ENCODE assay signal across 11 cellular contexts in genomic region chr1:201504179-201504631, GRCh38. TPM values are rescaled to one million over a fixed set of nuclear protein-coding genes. Genes with fewer than 3 reads are reported as not detected.
DNase-seq lines count a peak whose midpoint lies in the region; ATAC-seq, FAIRE-seq and TF ChIP-seq lines count a peak whose summit lies in the region.
"Had no signal": no experiment of that assay in that cellular context is flagged by ENCODE, and none has a peak within 500 bp of the region (broad histone marks: within the 10 kb centered on the region; RNA-seq: fewer than 3 reads in every experiment).

No MANE protein-coding gene starts in this region.

- no peaks in the 10 kb centered on the region for H3K9me3 ChIP-seq in astrocyte (ENCODE audit: insufficient read depth, low read depth, low read length)
- H3K9me3 ChIP-seq in hepatocyte (ENCODE audit: low read depth), result no peaks in the 10 kb centered on the region
- no peaks in the 10 kb centered on the region for H3K9me3 ChIP-seq in skeletal muscle satellite cell (replicated peaks; ENCODE audit: low read length)

- H3K4me2 ChIP-seq in astrocyte (ENCODE audit: low read length), result peak overlapping the region; percentile 99
- H3K4me2 ChIP-seq in hepatocyte, result peak overlapping the region; percentile 59
- peak overlapping the region; percentile 96 for H3K4me2 ChIP-seq in skeletal muscle satellite cell (ENCODE audit: low read length)

- H3K9me2 ChIP-seq in hepatocyte (replicated peaks; ENCODE audit: insufficient read depth), result no peaks in the 10 kb centered on the region

- WGBS in hepatocyte (ENCODE audit: low lambda C conversion rate, missing lambda C conversion rate), result 52% methylated on average over 3 of the region's 3 CpGs

- H3K27ac ChIP-seq in astrocyte (ENCODE audit: low read depth, low read length), result peak overlapping the region; percentile 97
- peak overlapping the region; percentile 96 for H3K27ac ChIP-seq in hepatocyte

- H2AFZ ChIP-seq in astrocyte (ENCODE audit: low read depth, low read length) (no peak overlapping the region), hepatocyte (no peak overlapping the region)

- no peaks in the 10 kb centered on the region for H3K27me3 ChIP-seq in astrocyte (ENCODE audit: insufficient read depth, low read length)
- H3K27me3 ChIP-seq in hepatocyte, result no peaks in the 10 kb centered on the region
- H3K27me3 ChIP-seq in skeletal muscle satellite cell (ENCODE audit: control insufficient read depth, insufficient read depth, low read length), result no peaks in the 10 kb centered on the region

- H3K79me2 ChIP-seq in astrocyte (ENCODE audit: insufficient read depth, low read length) (peaks cover 84% of the 10 kb centered on the region), hepatocyte (peaks cover 3% of the 10 kb centered on the region)

- H3K4me3 ChIP-seq in astrocyte (ENCODE audit: insufficient read depth, low read depth, low read length), result peak overlapping the region; percentile 48
- H3K4me3 ChIP-seq in hepatocyte, result no peak overlapping the region
- peak overlapping the region; percentile 55 for H3K4me3 ChIP-seq in skeletal muscle satellite cell (ENCODE audit: low read length)

- peaks cover 2% of the 10 kb centered on the region for H3K36me3 Mint-ChIP-seq in astrocyte (ENCODE audit: low read depth, unreplicated experiment)
- H3K36me3 Mint-ChIP-seq: IgD-negative memory B cell had no signal

- H4K20me1 ChIP-seq in astrocyte (ENCODE audit: insufficient read depth, low read length), result peaks cover 44% of the 10 kb centered on the region
- no peaks in the 10 kb centered on the region for H4K20me1 ChIP-seq in hepatocyte (ENCODE audit: insufficient read depth, poor library complexity, severe bottlenecking)

- no peaks in the 10 kb centered on the region for H3K27me3 Mint-ChIP-seq in astrocyte (ENCODE audit: low read depth, unreplicated experiment)
- H3K27me3 Mint-ChIP-seq: activated naive CD8-positive, alpha-beta T cell treated with anti-CD3 and anti-CD28 coated beads, Interleukin-2, amount 10 ng/mL, durations not matched to agents 7 days and 5 days; IgD-negative memory B cell had no signal

- TF ChIP-seq CTCF in astrocyte (IDR thresholded peaks at IDR 0.05; ENCODE audit: insufficient read depth, low read depth, low read length), result no peak
- no peak for TF ChIP-seq CTCF in hepatocyte (IDR thresholded peaks at IDR 0.05; ENCODE audit: poor library complexity)

- TF ChIP-seq POLR2A in GM12891 (IDR thresholded peaks at IDR 0.05; ENCODE audit: low read depth, low read length), result no peak

- H3K27ac Mint-ChIP-seq in astrocyte (ENCODE audit: unreplicated experiment), result peak overlapping the region; percentile 98
- H3K27ac Mint-ChIP-seq: activated naive CD8-positive, alpha-beta T cell treated with anti-CD3 and anti-CD28 coated beads, Interleukin-2, amount 10 ng/mL, durations not matched to agents 7 days and 5 days had no signal

- H3K4me1 Mint-ChIP-seq in astrocyte (ENCODE audit: low read depth, unreplicated experiment), result peaks cover 57% of the 10 kb centered on the region

- H3K4me1 ChIP-seq in astrocyte (ENCODE audit: insufficient read depth, low read length) (peaks cover 80% of the 10 kb centered on the region), hepatocyte (ENCODE audit: insufficient read depth) (peaks cover 44% of the 10 kb centered on the region), skeletal muscle satellite cell (ENCODE audit: control insufficient read depth, insufficient read depth, low read length) (peaks cover 73% of the 10 kb centered on the region)

- ATAC-seq in GM18907 (IDR thresholded peaks at IDR 0.05; ENCODE audit: unreplicated experiment), result no peak

- peak overlapping the region; percentile 93 for H3K9ac ChIP-seq in astrocyte (ENCODE audit: low read length)
- H3K9ac ChIP-seq in skeletal muscle satellite cell (ENCODE audit: low read depth, low read length), result peak overlapping the region; percentile 99

- H3K9me3 Mint-ChIP-seq in astrocyte (ENCODE audit: unreplicated experiment), result no peaks in the 10 kb centered on the region
- H3K9me3 Mint-ChIP-seq: activated naive CD8-positive, alpha-beta T cell treated with anti-CD3 and anti-CD28 coated beads, Interleukin-2, amount 10 ng/mL, durations not matched to agents 7 days and 5 days; IgD-negative memory B cell had no signal

- peaks cover 3% of the 10 kb centered on the region for H3K36me3 ChIP-seq in astrocyte (ENCODE audit: insufficient read depth, low read length)
- no peaks in the 10 kb centered on the region for H3K36me3 ChIP-seq in hepatocyte (replicated peaks; ENCODE audit: insufficient read depth, low read depth)
- H3K36me3 ChIP-seq in skeletal muscle satellite cell (ENCODE audit: insufficient read depth, low read length), result peaks cover 21% of the 10 kb centered on the region

- FAIRE-seq in astrocyte (lab: Jason Lieb, UNC), result no peak
- no peak for FAIRE-seq in GM12891 (lab: Jason Lieb, UNC)

- DNase-seq in EL (peak; percentile 35), astrocyte (ENCODE audit: low read depth) (peak; percentile 56), hepatocyte (ENCODE audit: low spot score) (no peak), GM12891 (ENCODE audit: insufficient read length, low spot score) (no peak), UCSD-AML1 (lab: John Stamatoyannopoulos, UW; ENCODE audit: unreplicated experiment) (no peak), OCI-M2 (lab: John Stamatoyannopoulos, UW; ENCODE audit: unreplicated experiment) (no peak)
- DNase-seq: activated naive CD8-positive, alpha-beta T cell treated with anti-CD3 and anti-CD28 coated beads, Interleukin-2, amount 10 ng/mL, durations not matched to agents 7 days and 5 days; NCI-H774 had no signal

- peak overlapping the region; percentile 89 for H3K4me3 Mint-ChIP-seq in astrocyte (ENCODE audit: unreplicated experiment)

TF ChIP-seq in GM12891, 5 proteins besides CTCF, POLR2A, EP300 and RAD21:
- no peak for TF ChIP-seq SPI1 (IDR thresholded peaks at IDR 0.05; ENCODE audit: low read depth, low read length)
- no peak for TF ChIP-seq TAF1 (IDR thresholded peaks at IDR 0.05; ENCODE audit: low read depth, low read length)
- no peak for TF ChIP-seq POU2F2 (IDR thresholded peaks at IDR 0.05; ENCODE audit: low read depth, low read length)
- no peak for TF ChIP-seq POLR2AphosphoS5 (IDR thresholded peaks at IDR 0.05; ENCODE audit: low read depth, low read length)
- no peak for TF ChIP-seq PAX5 (IDR thresholded peaks at IDR 0.05; ENCODE audit: insufficient read depth, low read length, severe bottlenecking)

RNA-seq across cellular contexts. Expression of gene CSRP1, which starts 2.7 kb away (rescaled TPM):
- total RNA-seq in astrocyte (289 and 317 TPM in 2 replicates), hepatocyte (76.0 and 101 TPM in 2 replicates)
- polyA plus RNA-seq in hepatocyte, result 47.6 and 50.9 TPM in 2 replicates
- total RNA-seq in skeletal muscle satellite cell (2012; rRNA removed), result 169 and 175 TPM in 2 replicates
- polyA plus RNA-seq in GM12891 (2012; ENCODE audit: low read depth, missing spikeins), result 21.0 TPM

RNA-seq across cellular contexts. Expression of gene NAV1, which starts 34.7 kb away (rescaled TPM):
- total RNA-seq in astrocyte, result 79.7 and 85.2 TPM in 2 replicates
- total RNA-seq in hepatocyte, result 15.0 and 15.2 TPM in 2 replicates
- 18.3 and 18.8 TPM in 2 replicates for polyA plus RNA-seq in hepatocyte
- 43.9 and 60.7 TPM in 2 replicates for total RNA-seq in skeletal muscle satellite cell (2012; rRNA removed)
- 0.23 TPM for polyA plus RNA-seq in GM12891 (2012; ENCODE audit: low read depth, missing spikeins)

RNA-seq across cellular contexts. Expression of gene PHLDA3, which starts 35.2 kb away (rescaled TPM):
- total RNA-seq in astrocyte (150 and 152 TPM in 2 replicates), hepatocyte (24.4 and 30.2 TPM in 2 replicates)
- polyA plus RNA-seq in hepatocyte, result 62.9 and 64.6 TPM in 2 replicates
- 43.2 and 47.4 TPM in 2 replicates for total RNA-seq in skeletal muscle satellite cell (2012; rRNA removed)
- 19.4 TPM for polyA plus RNA-seq in GM12891 (2012; ENCODE audit: low read depth, missing spikeins)

Comparison
In these comparisons a context has a peak if more than half of its experiments do, and no peak if none do; other contexts are left out.
1. DNase-seq: peak in EL (single experiment) and astrocyte (single experiment); none in hepatocyte (single experiment), GM12891 (single experiment), UCSD-AML1 (single experiment) and OCI-M2 (single experiment).
2. Peak in every context shown above with its lines, with median percentiles within 50 percentile points of each other: H3K4me2 ChIP-seq.